Comparison of ENCODE assay signal across 1 cellular context in the genomic region with DNA sequence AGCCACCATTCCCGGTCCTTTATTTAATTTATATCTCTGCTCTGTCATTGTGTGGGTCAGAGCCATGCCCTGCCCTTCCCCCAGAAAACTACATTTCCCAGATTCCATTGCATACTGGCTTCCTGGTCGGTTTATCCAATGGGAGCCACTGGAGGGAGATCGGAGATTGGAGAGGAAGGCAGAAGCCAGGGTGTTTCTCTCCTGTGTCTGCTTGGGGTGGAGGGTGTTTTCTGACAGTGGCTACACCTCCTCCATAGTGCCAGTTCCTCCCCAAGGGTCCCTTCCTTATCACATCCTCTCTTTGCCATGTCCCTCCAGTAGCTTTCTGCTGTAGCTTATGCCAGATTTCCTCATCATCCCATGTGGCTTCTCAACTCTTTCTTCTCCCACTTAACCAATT.
TF ChIP-seq lines count a peak whose summit lies in the region.

No MANE protein-coding gene starts in this region.

TF ChIP-seq in SK-N-SH, 30 proteins besides CTCF, POLR2A, EP300 and RAD21 (continued from another document):
- TF ChIP-seq ELF1 (IDR thresholded peaks at IDR 0.05) (peak; percentile 98), JUND (IDR thresholded peaks at IDR 0.05) (no peak), TCF12 (IDR thresholded peaks at IDR 0.05) (no peak), TEAD4 (IDR thresholded peaks at IDR 0.05; ENCODE audit: borderline replicate concordance, insufficient read depth) (no peak)
- TF ChIP-seq, protein P1, sequence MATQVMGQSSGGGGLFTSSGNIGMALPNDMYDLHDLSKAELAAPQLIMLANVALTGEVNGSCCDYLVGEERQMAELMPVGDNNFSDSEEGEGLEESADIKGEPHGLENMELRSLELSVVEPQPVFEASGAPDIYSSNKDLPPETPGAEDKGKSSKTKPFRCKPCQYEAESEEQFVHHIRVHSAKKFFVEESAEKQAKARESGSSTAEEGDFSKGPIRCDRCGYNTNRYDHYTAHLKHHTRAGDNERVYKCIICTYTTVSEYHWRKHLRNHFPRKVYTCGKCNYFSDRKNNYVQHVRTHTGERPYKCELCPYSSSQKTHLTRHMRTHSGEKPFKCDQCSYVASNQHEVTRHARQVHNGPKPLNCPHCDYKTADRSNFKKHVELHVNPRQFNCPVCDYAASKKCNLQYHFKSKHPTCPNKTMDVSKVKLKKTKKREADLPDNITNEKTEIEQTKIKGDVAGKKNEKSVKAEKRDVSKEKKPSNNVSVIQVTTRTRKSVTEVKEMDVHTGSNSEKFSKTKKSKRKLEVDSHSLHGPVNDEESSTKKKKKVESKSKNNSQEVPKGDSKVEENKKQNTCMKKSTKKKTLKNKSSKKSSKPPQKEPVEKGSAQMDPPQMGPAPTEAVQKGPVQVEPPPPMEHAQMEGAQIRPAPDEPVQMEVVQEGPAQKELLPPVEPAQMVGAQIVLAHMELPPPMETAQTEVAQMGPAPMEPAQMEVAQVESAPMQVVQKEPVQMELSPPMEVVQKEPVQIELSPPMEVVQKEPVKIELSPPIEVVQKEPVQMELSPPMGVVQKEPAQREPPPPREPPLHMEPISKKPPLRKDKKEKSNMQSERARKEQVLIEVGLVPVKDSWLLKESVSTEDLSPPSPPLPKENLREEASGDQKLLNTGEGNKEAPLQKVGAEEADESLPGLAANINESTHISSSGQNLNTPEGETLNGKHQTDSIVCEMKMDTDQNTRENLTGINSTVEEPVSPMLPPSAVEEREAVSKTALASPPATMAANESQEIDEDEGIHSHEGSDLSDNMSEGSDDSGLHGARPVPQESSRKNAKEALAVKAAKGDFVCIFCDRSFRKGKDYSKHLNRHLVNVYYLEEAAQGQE (IDR thresholded peaks at IDR 0.05; ENCODE audit: low read depth, low read length) = no peak
TF ChIP-seq in SK-N-SH: peak in this region for 3.
